Comparison of ENCODE assay signal across 3 cellular contexts in the genomic region with DNA sequence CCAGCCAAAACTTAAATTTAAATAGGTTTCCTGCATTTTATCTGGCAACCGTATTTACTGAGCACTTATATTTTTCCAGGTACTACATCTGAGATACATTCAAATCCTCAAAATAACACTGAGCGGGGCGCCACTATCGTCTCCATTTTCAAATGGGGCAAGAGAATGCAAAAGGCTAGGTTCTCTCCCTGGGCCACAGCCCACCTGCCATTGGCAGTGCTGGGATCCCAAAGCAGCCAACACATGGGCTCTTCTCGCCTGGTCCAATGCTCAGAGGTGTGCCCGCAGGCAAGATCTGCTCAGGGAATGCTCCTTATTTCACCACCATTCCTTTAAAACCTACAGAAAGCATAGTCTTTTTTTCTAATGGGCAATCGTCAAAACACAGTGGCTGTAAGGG.
"Had no signal": no experiment of that assay in that cellular context is flagged by ENCODE, and none has a peak within 500 bp of the region (broad histone marks: within the 10 kb centered on the region; RNA-seq: fewer than 3 reads in every experiment).

No MANE protein-coding gene starts in this region.

- DNase-seq: GDM1, GF-D8 had no signal

- H3K4me3 ChIP-seq: GM12878 had no signal

- ATAC-seq: GM12878 had no signal
